33 cellular contexts compared by ENCODE assay signal in genomic region chr6:52207066-52207465, GRCh38. TPM values are rescaled to one million over a fixed set of nuclear protein-coding genes. Genes with fewer than 3 reads are reported as not detected.
DNase-seq lines count a peak whose midpoint lies in the region; ATAC-seq and TF ChIP-seq lines count a peak whose summit lies in the region.
"Had no signal": no experiment of that assay in that cellular context is flagged by ENCODE, and none has a peak within 500 bp of the region (broad histone marks: within the 10 kb centered on the region; RNA-seq: fewer than 3 reads in every experiment).

No MANE protein-coding gene starts in this region.

- H3K9ac ChIP-seq in HCT116 (ENCODE audit: low read length): no peak overlapping the region

- intact Hi-C loops in MCF 10A (cut with micrococcal nuclease): no loop called here
- intact Hi-C loops in breast epithelium (cut with DNase I; ENCODE audit: low total_unique reads): no loop called here
- intact Hi-C loops in HCT116 (cut with micrococcal nuclease): no loop called here
- intact Hi-C loops in Right ventricle myocardium superior (cut with DNase I): no loop called here
- intact Hi-C loops in activated T-helper 2 cell treated with anti-CD3 and anti-CD28 coated beads, Interferon-gamma antibody, Interleukin-2, Interleukin-4, amounts not matched to agents 10 μg/mL and 5 μg/mL and 100 μg/mL, durations not matched to agents 14 hours and 24 hours and 36 hours (cut with micrococcal nuclease): no loop called here

- in situ Hi-C loops in ACHN (cut with HindIII; ENCODE audit: low pct_ligation_motif_present, low pct_unique_long_range_greater_than_20kb, low sequenced_read_pairs): no loop called here

- POLR2A ChIA-PET in MCF 10A (lab: Yijun Ruan, JAX) (no interaction called here), HCT116 (lab: Charles Lee) (no interaction called here)

- H3K9me2 ChIP-seq in HCT116 (ENCODE audit: insufficient read depth): no peaks in the 10 kb centered on the region

- no peak overlapping the region for H3K4me3 ChIP-seq in breast epithelium
- no peak overlapping the region for H3K4me3 ChIP-seq in HCT116 (replicated peaks in 1 of 2; ENCODE audit: low read depth in 1 of 2, low read length in 2 of 2)
- H3K4me3 ChIP-seq: A549, body of pancreas, left ventricle myocardium inferior, MG63, vagina had no signal

- TF ChIP-seq RAD21 in HCT116 (IDR thresholded peaks at IDR 0.05; ENCODE audit: low read depth): no peak

- H3K4me2 ChIP-seq in HCT116 (ENCODE audit: low read length): no peak overlapping the region
- H3K4me2 ChIP-seq: A549 had no signal

- H3K4me1 ChIP-seq in breast epithelium (no peaks in the 10 kb centered on the region), HCT116 (ENCODE audit: control insufficient read depth in 1 of 2, insufficient read depth in 2 of 2, low read length in 2 of 2) (no peaks in the 10 kb centered on the region)
- H3K4me1 ChIP-seq: A549, body of pancreas, left ventricle myocardium inferior, vagina had no signal

- H3K9me3 ChIP-seq in breast epithelium (no peaks in the 10 kb centered on the region), HCT116 (ENCODE audit: control insufficient read depth in 1 of 2, insufficient read depth in 1 of 2, low read depth in 1 of 2, low read length in 2 of 2) (no peaks in the 10 kb centered on the region)
- H3K9me3 ChIP-seq: A549, body of pancreas, vagina had no signal

- no TSS peak for BruUV-seq in MCF 10A (replicated peaks; lab: Mats Ljungman, UMichigan)
- BruUV-seq in HCT116 (replicated peaks; lab: Mats Ljungman, UMichigan): no TSS peak

- TF ChIP-seq CTCF in MCF 10A (IDR thresholded peaks at IDR 0.05; ENCODE audit: unreplicated experiment) (peak; percentile 10), breast epithelium (IDR thresholded peaks at IDR 0.05) (no peak), HCT116 (IDR thresholded peaks at IDR 0.05 in 2 of 3, conservative IDR thresholded peaks at IDR 0.05 in 1 of 3; ENCODE audit: borderline replicate concordance in 1 of 3, insufficient read depth in 1 of 3, low read depth in 2 of 3, low read length in 2 of 3) (peak in 2 of 3 experiments; percentile 26 to 32; a peak in 2 of 6 replicates), VCaP (conservative IDR thresholded peaks at IDR 0.05) (peak; percentile 21; the same call in 1 of the 2 replicates)

- ATAC-seq in HCT116 (no peak), Right ventricle myocardium superior (ENCODE audit: poor library complexity) (no peak)
- ATAC-seq: A549; activated CD8-positive, alpha-beta memory T cell treated with anti-CD3 and anti-CD28 coated beads, Interleukin-2, amount 10 ng/mL, durations not matched to agents 7 days and 5 days; body of pancreas; sciatic nerve; stimulated activated effector memory CD8-positive, alpha-beta T cell treated with anti-CD3 and anti-CD28 coated beads, Interleukin-12 subunit alpha, Interleukin-12 subunit beta, amount 100 ng/mL, for 72 hours; WTC11 had no signal

- peaks cover 3% of the 10 kb centered on the region for H3K27me3 Mint-ChIP-seq in MCF 10A (ENCODE audit: insufficient read depth, unreplicated experiment)
- peaks cover 42% of the 10 kb centered on the region for H3K27me3 Mint-ChIP-seq in activated T-helper 2 cell treated with anti-CD3 and anti-CD28 coated beads, Interferon-gamma antibody, Interleukin-2, Interleukin-4, amounts not matched to agents 10 μg/mL and 5 μg/mL and 100 μg/mL, durations not matched to agents 14 hours and 24 hours and 36 hours (ENCODE audit: low read depth)
- H3K27me3 Mint-ChIP-seq: progenitor cell of endocrine pancreas had no signal

- H3K27ac Mint-ChIP-seq in MCF 10A (ENCODE audit: low read depth, unreplicated experiment): no peak overlapping the region
- H3K27ac Mint-ChIP-seq in activated T-helper 2 cell treated with anti-CD3 and anti-CD28 coated beads, Interferon-gamma antibody, Interleukin-2, Interleukin-4, amounts not matched to agents 10 μg/mL and 5 μg/mL and 100 μg/mL, durations not matched to agents 14 hours and 24 hours and 36 hours: no peak overlapping the region
- H3K27ac Mint-ChIP-seq: activated CD8-positive, alpha-beta memory T cell treated with anti-CD3 and anti-CD28 coated beads, Interleukin-2, amount 10 ng/mL, durations not matched to agents 7 days and 5 days; progenitor cell of endocrine pancreas; stimulated activated effector memory CD8-positive, alpha-beta T cell treated with anti-CD3 and anti-CD28 coated beads, Interleukin-12 subunit alpha, Interleukin-12 subunit beta, amount 100 ng/mL, for 72 hours; WTC11 had no signal

- H3K4me1 Mint-ChIP-seq in MCF 10A (ENCODE audit: insufficient read depth, unreplicated experiment): no peaks in the 10 kb centered on the region
- H3K4me1 Mint-ChIP-seq in activated T-helper 2 cell treated with anti-CD3 and anti-CD28 coated beads, Interferon-gamma antibody, Interleukin-2, Interleukin-4, amounts not matched to agents 10 μg/mL and 5 μg/mL and 100 μg/mL, durations not matched to agents 14 hours and 24 hours and 36 hours (ENCODE audit: low read depth): peaks cover 7% of the 10 kb centered on the region

- RAD21 ChIA-PET in HCT116 (lab: Charles Lee; ENCODE audit: low non-redundant PET in 1 of 2, low total read pairs in 2 of 2, uncharacterized antibody in 2 of 2, unreplicated experiment in 2 of 2): no interaction called here

- H3K9me3 Mint-ChIP-seq in MCF 10A (ENCODE audit: unreplicated experiment): no peaks in the 10 kb centered on the region
- peaks cover 4% of the 10 kb centered on the region for H3K9me3 Mint-ChIP-seq in activated T-helper 2 cell treated with anti-CD3 and anti-CD28 coated beads, Interferon-gamma antibody, Interleukin-2, Interleukin-4, amounts not matched to agents 10 μg/mL and 5 μg/mL and 100 μg/mL, durations not matched to agents 14 hours and 24 hours and 36 hours
- H3K9me3 Mint-ChIP-seq: stimulated activated effector memory CD8-positive, alpha-beta T cell treated with anti-CD3 and anti-CD28 coated beads, Interleukin-12 subunit alpha, Interleukin-12 subunit beta, amount 100 ng/mL, for 72 hours had no signal

- H4K20me1 ChIP-seq in HCT116 (ENCODE audit: insufficient read depth): no peaks in the 10 kb centered on the region

- CTCF ChIA-PET in MCF 10A (lab: Yijun Ruan, JAX) (interaction anchor here (1.2 to 1.5 kb wide), 2 partner anchors 27 to 45 kb away, joined by 4 to 9 read pairs; no protein-coding TSS in a partner anchor), HCT116 (lab: Charles Lee) (no interaction called here)

- no peak overlapping the region for H2AFZ ChIP-seq in HCT116 (ENCODE audit: low read depth, low read length, poor library complexity, severe bottlenecking)

- no peaks in the 10 kb centered on the region for H3K36me3 Mint-ChIP-seq in MCF 10A (ENCODE audit: insufficient read depth, unreplicated experiment)
- H3K36me3 Mint-ChIP-seq in activated T-helper 2 cell treated with anti-CD3 and anti-CD28 coated beads, Interferon-gamma antibody, Interleukin-2, Interleukin-4, amounts not matched to agents 10 μg/mL and 5 μg/mL and 100 μg/mL, durations not matched to agents 14 hours and 24 hours and 36 hours (ENCODE audit: low read depth): no peaks in the 10 kb centered on the region
- H3K36me3 Mint-ChIP-seq: stimulated activated effector memory CD8-positive, alpha-beta T cell treated with anti-CD3 and anti-CD28 coated beads, Interleukin-12 subunit alpha, Interleukin-12 subunit beta, amount 100 ng/mL, for 72 hours; WTC11 had no signal

- H3K27ac ChIP-seq in breast epithelium (no peak overlapping the region), HCT116 (ENCODE audit: low read depth, low read length) (no peak overlapping the region), VCaP (no peak overlapping the region)
- H3K27ac ChIP-seq: A549, body of pancreas, left ventricle myocardium inferior, vagina had no signal

- no peak for DNase-seq in MCF 10A (ENCODE audit: unreplicated experiment)
- DNase-seq in breast epithelium (ENCODE audit: low spot score in 2 of 2): no peak
- no peak for DNase-seq in HCT116 (ENCODE audit: low read depth, low spot score)
- DNase-seq in Right ventricle myocardium superior: no peak
- DNase-seq in ACHN: no peak
- DNase-seq in RPMI8226: no peak
- no peak for DNase-seq in activated T-helper 2 cell treated with anti-CD3 and anti-CD28 coated beads, Interferon-gamma antibody, Interleukin-2, Interleukin-4, amounts not matched to agents 10 μg/mL and 5 μg/mL and 100 μg/mL, durations not matched to agents 14 hours and 24 hours and 36 hours (ENCODE audit: low spot score)
- DNase-seq: activated CD4-positive, alpha-beta T cell treated with anti-CD3 and anti-CD28 coated beads, Interleukin-2, amount 50 U/mL, for 1 hour; activated CD8-positive, alpha-beta memory T cell treated with anti-CD3 and anti-CD28 coated beads, Interleukin-2, amount 10 ng/mL, durations not matched to agents 7 days and 5 days; activated naive CD4-positive, alpha-beta T cell; activated T-cell treated with anti-CD3 and anti-CD28 coated beads, Interleukin-2, amount 50 U/mL, for 48 hours; body of pancreas; DMS79; IMR-90; left ventricle myocardium inferior; MG63; NCI-H1417 treated with DMSO at 0.1 percent for 48 hours; NCI-H2081 treated with DMSO at 0.1 percent for 48 hours; NCI-H345; NCI-H748 treated with DMSO at 0.1 percent for 48 hours; SHP77; stimulated activated CD4-positive, alpha-beta T cell treated with anti-CD3 and anti-CD28 coated beads, Interleukin-4, amount 100 ng/mL, for 24 hours had no signal

- H3K27me3 ChIP-seq in breast epithelium: no peaks in the 10 kb centered on the region
- H3K27me3 ChIP-seq in HCT116 (ENCODE audit: insufficient read depth, low read length): peaks cover 8% of the 10 kb centered on the region
- H3K27me3 ChIP-seq: body of pancreas, vagina had no signal

- no peak for TF ChIP-seq POLR2A in breast epithelium (IDR thresholded peaks at IDR 0.05)
- TF ChIP-seq POLR2A in HCT116 (IDR thresholded peaks at IDR 0.05; ENCODE audit: borderline replicate concordance, extremely low read depth, insufficient read depth, insufficient read length): no peak

- no peaks in the 10 kb centered on the region for H3K79me2 ChIP-seq in HCT116 (ENCODE audit: insufficient read depth, low read length)

- H3K4me3 Mint-ChIP-seq in MCF 10A (ENCODE audit: unreplicated experiment): no peak overlapping the region
- H3K4me3 Mint-ChIP-seq in activated T-helper 2 cell treated with anti-CD3 and anti-CD28 coated beads, Interferon-gamma antibody, Interleukin-2, Interleukin-4, amounts not matched to agents 10 μg/mL and 5 μg/mL and 100 μg/mL, durations not matched to agents 14 hours and 24 hours and 36 hours (ENCODE audit: low read depth): no peak overlapping the region
- H3K4me3 Mint-ChIP-seq: activated CD8-positive, alpha-beta memory T cell treated with anti-CD3 and anti-CD28 coated beads, Interleukin-2, amount 10 ng/mL, durations not matched to agents 7 days and 5 days; stimulated activated effector memory CD8-positive, alpha-beta T cell treated with anti-CD3 and anti-CD28 coated beads, Interleukin-12 subunit alpha, Interleukin-12 subunit beta, amount 100 ng/mL, for 72 hours; WTC11 had no signal

- H3K36me3 ChIP-seq in breast epithelium (no peaks in the 10 kb centered on the region), HCT116 (ENCODE audit: control insufficient read depth in 1 of 2, insufficient read depth in 2 of 2, low read length in 2 of 2) (no peaks in the 10 kb centered on the region)
- H3K36me3 ChIP-seq: left ventricle myocardium inferior, MG63, vagina had no signal

RNA-seq across cellular contexts. Expression of gene IL17A, which starts 20.9 kb away (rescaled TPM):
- total RNA-seq in MCF 10A (2022) (not detected in 2 replicates), breast epithelium (not detected), HCT116 (2021; ENCODE audit: unreplicated experiment) (not detected), Right ventricle myocardium superior (not detected)
- polyA plus RNA-seq in HCT116 (2012): not detected in 2 replicates
- 0.18 TPM in 1 of 2 replicates, not detected in the other for total RNA-seq in activated T-helper 2 cell treated with anti-CD3 and anti-CD28 coated beads, Interferon-gamma antibody, Interleukin-2, Interleukin-4, amounts not matched to agents 10 μg/mL and 5 μg/mL and 100 μg/mL, durations not matched to agents 14 hours and 24 hours and 36 hours
- total RNA-seq: activated CD8-positive, alpha-beta memory T cell treated with anti-CD3 and anti-CD28 coated beads, Interleukin-2, amount 10 ng/mL, durations not matched to agents 7 days and 5 days; body of pancreas; chondrocyte; IMR-90; left ventricle myocardium inferior; progenitor cell of endocrine pancreas; sciatic nerve; temporal lobe; vagina; WTC11 had no signal
- polyA plus RNA-seq: A549, adipose tissue, BJ, IMR-90 had no signal

RNA-seq across cellular contexts. Expression of gene IL17F, which starts 37.2 kb away (rescaled TPM):
- total RNA-seq in MCF 10A (2022) (not detected in 2 replicates), breast epithelium (not detected), HCT116 (2021; ENCODE audit: unreplicated experiment) (not detected), Right ventricle myocardium superior (not detected)
- not detected in 2 replicates for polyA plus RNA-seq in HCT116 (2012)
- not detected in 2 replicates for total RNA-seq in activated T-helper 2 cell treated with anti-CD3 and anti-CD28 coated beads, Interferon-gamma antibody, Interleukin-2, Interleukin-4, amounts not matched to agents 10 μg/mL and 5 μg/mL and 100 μg/mL, durations not matched to agents 14 hours and 24 hours and 36 hours
- total RNA-seq: activated CD8-positive, alpha-beta memory T cell treated with anti-CD3 and anti-CD28 coated beads, Interleukin-2, amount 10 ng/mL, durations not matched to agents 7 days and 5 days; body of pancreas; chondrocyte; IMR-90; left ventricle myocardium inferior; progenitor cell of endocrine pancreas; sciatic nerve; vagina; WTC11 had no signal
- polyA plus RNA-seq: A549, adipose tissue, BJ, IMR-90 had no signal

Comparison
In these comparisons a context has a peak if more than half of its experiments do, and no peak if none do; other contexts are left out.
1. CTCF ChIP-seq: peak in MCF 10A (single experiment), HCT116 (2 of 3) and VCaP (single experiment); none in breast epithelium (0 of 3).